In genomic region chr13:104385409-104385808, GRCh38 we compare ENCODE assay signal across 2 cellular contexts.
TF ChIP-seq lines count a peak whose summit lies in the region.

No MANE protein-coding gene starts in this region.

TF ChIP-seq in IMR-90, 13 proteins besides CTCF, POLR2A, EP300 and RAD21 (continued from another document):
- TF ChIP-seq CEBPB (IDR thresholded peaks at IDR 0.05; ENCODE audit: low read depth, low read length) (no peak), MAZ (IDR thresholded peaks at IDR 0.05; ENCODE audit: borderline replicate concordance, low read depth, low read length) (no peak), MXI1 (IDR thresholded peaks at IDR 0.05; ENCODE audit: borderline replicate concordance, low read depth, low read length) (no peak), FOS (IDR thresholded peaks at IDR 0.05; ENCODE audit: low read depth, low read length) (no peak), BHLHE40 (IDR thresholded peaks at IDR 0.05; ENCODE audit: low read depth, low read length) (no peak), MAFK (IDR thresholded peaks at IDR 0.05; ENCODE audit: low read depth, low read length) (no peak), USF2 (IDR thresholded peaks at IDR 0.05; ENCODE audit: low read depth, low read length) (no peak), ELK1 (IDR thresholded peaks at IDR 0.05; ENCODE audit: borderline replicate concordance, low read depth, low read length) (no peak), SMC3 (IDR thresholded peaks at IDR 0.05; ENCODE audit: low read depth, low read length) (no peak), CHD1 (IDR thresholded peaks at IDR 0.05; ENCODE audit: low read depth, low read length) (no peak), RFX5 (IDR thresholded peaks at IDR 0.05; ENCODE audit: low read depth, low read length) (no peak)

TF ChIP-seq in HepG2, 621 proteins besides CTCF, POLR2A, EP300 and RAD21 (continued from another document):
- TF ChIP-seq ZMAT5 (CRISPR knock-in tag; IDR thresholded peaks at IDR 0.05; ENCODE audit: borderline replicate concordance, low read depth) (no peak), ZNF772 (CRISPR knock-in tag; IDR thresholded peaks at IDR 0.05) (no peak), ZNF317 (CRISPR knock-in tag; IDR thresholded peaks at IDR 0.05) (no peak), NFYC (CRISPR knock-in tag; IDR thresholded peaks at IDR 0.05) (no peak), ZNF761 (CRISPR knock-in tag; conservative IDR thresholded peaks at IDR 0.05) (no peak), ZNF484 (CRISPR knock-in tag; IDR thresholded peaks at IDR 0.05; ENCODE audit: borderline replicate concordance, low read depth) (no peak), NFE2L1 (CRISPR knock-in tag; IDR thresholded peaks at IDR 0.05; ENCODE audit: borderline replicate concordance) (no peak)
